In genomic region chr1:87300579-87300978, GRCh38 we compare ENCODE assay signal across 8 cellular contexts.
"Had no signal": no experiment of that assay in that cellular context is flagged by ENCODE, and none has a peak within 500 bp of the region (broad histone marks: within the 10 kb centered on the region; RNA-seq: fewer than 3 reads in every experiment).

No MANE protein-coding gene starts in this region.

- FAIRE-seq: H54 had no signal

- H3K27ac ChIP-seq: GM23248, HL-60 had no signal

- H3K9ac ChIP-seq: GM23248 had no signal

- H3K4me3 ChIP-seq: GM23248 had no signal

- H2AFZ ChIP-seq: GM23248 had no signal

- DNase-seq: GM23248, GOT3, H9, HCEC 1CT, Kasumi-1, KG1 had no signal
